Comparison of ENCODE assay signal across 1 cellular context in the genomic region with DNA sequence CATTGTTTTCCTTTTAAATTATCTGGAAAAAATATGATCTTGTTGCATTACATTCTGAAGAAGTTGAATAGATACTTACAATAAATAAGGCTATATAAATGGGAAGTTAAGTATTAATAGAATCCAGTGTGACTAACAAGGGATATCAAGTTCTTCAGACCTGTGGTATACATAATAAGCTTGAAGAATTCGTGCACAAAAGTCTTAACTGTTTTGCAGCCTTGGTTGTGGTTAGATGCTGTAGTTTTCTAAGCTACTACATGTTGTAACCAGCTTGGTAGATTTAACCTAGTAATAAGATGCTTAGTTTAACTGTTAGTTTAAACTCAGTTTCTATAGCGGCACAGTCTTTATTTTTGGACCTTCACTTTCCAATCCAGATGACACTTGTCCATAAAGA.
TF ChIP-seq lines count a peak whose summit lies in the region.

No MANE protein-coding gene starts in this region.

TF ChIP-seq in IMR-90, 13 proteins besides CTCF, POLR2A, EP300 and RAD21:
- TF ChIP-seq RCOR1 (IDR thresholded peaks at IDR 0.05; ENCODE audit: insufficient replicate concordance, low read length) = no peak
- TF ChIP-seq, protein P1, sequence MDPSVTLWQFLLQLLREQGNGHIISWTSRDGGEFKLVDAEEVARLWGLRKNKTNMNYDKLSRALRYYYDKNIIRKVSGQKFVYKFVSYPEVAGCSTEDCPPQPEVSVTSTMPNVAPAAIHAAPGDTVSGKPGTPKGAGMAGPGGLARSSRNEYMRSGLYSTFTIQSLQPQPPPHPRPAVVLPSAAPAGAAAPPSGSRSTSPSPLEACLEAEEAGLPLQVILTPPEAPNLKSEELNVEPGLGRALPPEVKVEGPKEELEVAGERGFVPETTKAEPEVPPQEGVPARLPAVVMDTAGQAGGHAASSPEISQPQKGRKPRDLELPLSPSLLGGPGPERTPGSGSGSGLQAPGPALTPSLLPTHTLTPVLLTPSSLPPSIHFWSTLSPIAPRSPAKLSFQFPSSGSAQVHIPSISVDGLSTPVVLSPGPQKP (IDR thresholded peaks at IDR 0.05; ENCODE audit: borderline replicate concordance, low read depth, low read length) = no peak
- no peak for TF ChIP-seq MAZ (IDR thresholded peaks at IDR 0.05; ENCODE audit: borderline replicate concordance, low read depth, low read length)
- TF ChIP-seq MXI1 (IDR thresholded peaks at IDR 0.05; ENCODE audit: borderline replicate concordance, low read depth, low read length) = no peak
- no peak for TF ChIP-seq MAFK (IDR thresholded peaks at IDR 0.05; ENCODE audit: low read depth, low read length)
- TF ChIP-seq, protein P2, sequence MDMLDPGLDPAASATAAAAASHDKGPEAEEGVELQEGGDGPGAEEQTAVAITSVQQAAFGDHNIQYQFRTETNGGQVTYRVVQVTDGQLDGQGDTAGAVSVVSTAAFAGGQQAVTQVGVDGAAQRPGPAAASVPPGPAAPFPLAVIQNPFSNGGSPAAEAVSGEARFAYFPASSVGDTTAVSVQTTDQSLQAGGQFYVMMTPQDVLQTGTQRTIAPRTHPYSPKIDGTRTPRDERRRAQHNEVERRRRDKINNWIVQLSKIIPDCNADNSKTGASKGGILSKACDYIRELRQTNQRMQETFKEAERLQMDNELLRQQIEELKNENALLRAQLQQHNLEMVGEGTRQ (IDR thresholded peaks at IDR 0.05; ENCODE audit: low read depth, low read length) = no peak
- no peak for TF ChIP-seq FOS (IDR thresholded peaks at IDR 0.05; ENCODE audit: low read depth, low read length)
- no peak for TF ChIP-seq BHLHE40 (IDR thresholded peaks at IDR 0.05; ENCODE audit: low read depth, low read length)
- no peak for TF ChIP-seq CHD1 (IDR thresholded peaks at IDR 0.05; ENCODE audit: low read depth, low read length)
- no peak for TF ChIP-seq RFX5 (IDR thresholded peaks at IDR 0.05; ENCODE audit: low read depth, low read length)
- no peak for TF ChIP-seq SMC3 (IDR thresholded peaks at IDR 0.05; ENCODE audit: low read depth, low read length)
- no peak for TF ChIP-seq CEBPB (IDR thresholded peaks at IDR 0.05; ENCODE audit: low read depth, low read length)
